In the genomic region with DNA sequence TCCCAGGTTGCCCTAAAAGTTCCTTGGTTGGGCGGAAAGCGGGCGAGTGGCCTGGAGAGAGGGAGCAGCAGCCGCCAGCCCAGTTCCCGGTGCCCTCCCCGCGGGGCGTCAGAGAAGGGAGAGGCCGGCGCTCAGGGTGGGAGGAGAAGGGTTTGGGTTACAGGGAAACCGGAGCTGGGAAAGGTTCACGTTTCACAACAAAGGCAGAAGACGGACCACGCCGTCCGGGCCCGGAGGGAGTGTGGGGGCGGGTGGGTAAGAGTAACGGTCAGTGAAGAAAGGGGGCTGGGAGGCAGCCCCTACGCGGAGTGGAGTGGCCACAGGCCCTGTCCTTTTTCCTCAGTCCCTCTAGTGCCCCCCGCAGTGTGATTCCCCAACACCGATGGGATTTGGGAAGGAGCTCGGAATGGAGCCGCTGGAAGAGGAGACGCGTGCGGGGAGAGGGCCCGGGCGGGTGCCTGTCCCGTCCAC, we compare ENCODE assay signal across 1 cellular context.
TF ChIP-seq lines count a peak whose summit lies in the region.

No MANE protein-coding gene starts in this region.

TF ChIP-seq in GM12878, 131 proteins besides CTCF, POLR2A, EP300 and RAD21:
- TF ChIP-seq, protein P1, sequence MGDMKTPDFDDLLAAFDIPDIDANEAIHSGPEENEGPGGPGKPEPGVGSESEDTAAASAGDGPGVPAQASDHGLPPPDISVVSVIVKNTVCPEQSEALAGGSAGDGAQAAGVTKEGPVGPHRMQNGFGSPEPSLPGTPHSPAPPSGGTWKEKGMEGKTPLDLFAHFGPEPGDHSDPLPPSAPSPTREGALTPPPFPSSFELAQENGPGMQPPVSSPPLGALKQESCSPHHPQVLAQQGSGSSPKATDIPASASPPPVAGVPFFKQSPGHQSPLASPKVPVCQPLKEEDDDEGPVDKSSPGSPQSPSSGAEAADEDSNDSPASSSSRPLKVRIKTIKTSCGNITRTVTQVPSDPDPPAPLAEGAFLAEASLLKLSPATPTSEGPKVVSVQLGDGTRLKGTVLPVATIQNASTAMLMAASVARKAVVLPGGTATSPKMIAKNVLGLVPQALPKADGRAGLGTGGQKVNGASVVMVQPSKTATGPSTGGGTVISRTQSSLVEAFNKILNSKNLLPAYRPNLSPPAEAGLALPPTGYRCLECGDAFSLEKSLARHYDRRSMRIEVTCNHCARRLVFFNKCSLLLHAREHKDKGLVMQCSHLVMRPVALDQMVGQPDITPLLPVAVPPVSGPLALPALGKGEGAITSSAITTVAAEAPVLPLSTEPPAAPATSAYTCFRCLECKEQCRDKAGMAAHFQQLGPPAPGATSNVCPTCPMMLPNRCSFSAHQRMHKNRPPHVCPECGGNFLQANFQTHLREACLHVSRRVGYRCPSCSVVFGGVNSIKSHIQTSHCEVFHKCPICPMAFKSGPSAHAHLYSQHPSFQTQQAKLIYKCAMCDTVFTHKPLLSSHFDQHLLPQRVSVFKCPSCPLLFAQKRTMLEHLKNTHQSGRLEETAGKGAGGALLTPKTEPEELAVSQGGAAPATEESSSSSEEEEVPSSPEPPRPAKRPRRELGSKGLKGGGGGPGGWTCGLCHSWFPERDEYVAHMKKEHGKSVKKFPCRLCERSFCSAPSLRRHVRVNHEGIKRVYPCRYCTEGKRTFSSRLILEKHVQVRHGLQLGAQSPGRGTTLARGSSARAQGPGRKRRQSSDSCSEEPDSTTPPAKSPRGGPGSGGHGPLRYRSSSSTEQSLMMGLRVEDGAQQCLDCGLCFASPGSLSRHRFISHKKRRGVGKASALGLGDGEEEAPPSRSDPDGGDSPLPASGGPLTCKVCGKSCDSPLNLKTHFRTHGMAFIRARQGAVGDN (IDR thresholded peaks at IDR 0.05) = no peak
- peak in 1 of 2 experiments; percentile 2; a peak in 1 of 3 replicates for TF ChIP-seq EGR1 (IDR thresholded peaks at IDR 0.05; ENCODE audit: borderline replicate concordance in 1 of 2, low read depth in 2 of 2, low read length in 2 of 2)
- TF ChIP-seq, protein P2, sequence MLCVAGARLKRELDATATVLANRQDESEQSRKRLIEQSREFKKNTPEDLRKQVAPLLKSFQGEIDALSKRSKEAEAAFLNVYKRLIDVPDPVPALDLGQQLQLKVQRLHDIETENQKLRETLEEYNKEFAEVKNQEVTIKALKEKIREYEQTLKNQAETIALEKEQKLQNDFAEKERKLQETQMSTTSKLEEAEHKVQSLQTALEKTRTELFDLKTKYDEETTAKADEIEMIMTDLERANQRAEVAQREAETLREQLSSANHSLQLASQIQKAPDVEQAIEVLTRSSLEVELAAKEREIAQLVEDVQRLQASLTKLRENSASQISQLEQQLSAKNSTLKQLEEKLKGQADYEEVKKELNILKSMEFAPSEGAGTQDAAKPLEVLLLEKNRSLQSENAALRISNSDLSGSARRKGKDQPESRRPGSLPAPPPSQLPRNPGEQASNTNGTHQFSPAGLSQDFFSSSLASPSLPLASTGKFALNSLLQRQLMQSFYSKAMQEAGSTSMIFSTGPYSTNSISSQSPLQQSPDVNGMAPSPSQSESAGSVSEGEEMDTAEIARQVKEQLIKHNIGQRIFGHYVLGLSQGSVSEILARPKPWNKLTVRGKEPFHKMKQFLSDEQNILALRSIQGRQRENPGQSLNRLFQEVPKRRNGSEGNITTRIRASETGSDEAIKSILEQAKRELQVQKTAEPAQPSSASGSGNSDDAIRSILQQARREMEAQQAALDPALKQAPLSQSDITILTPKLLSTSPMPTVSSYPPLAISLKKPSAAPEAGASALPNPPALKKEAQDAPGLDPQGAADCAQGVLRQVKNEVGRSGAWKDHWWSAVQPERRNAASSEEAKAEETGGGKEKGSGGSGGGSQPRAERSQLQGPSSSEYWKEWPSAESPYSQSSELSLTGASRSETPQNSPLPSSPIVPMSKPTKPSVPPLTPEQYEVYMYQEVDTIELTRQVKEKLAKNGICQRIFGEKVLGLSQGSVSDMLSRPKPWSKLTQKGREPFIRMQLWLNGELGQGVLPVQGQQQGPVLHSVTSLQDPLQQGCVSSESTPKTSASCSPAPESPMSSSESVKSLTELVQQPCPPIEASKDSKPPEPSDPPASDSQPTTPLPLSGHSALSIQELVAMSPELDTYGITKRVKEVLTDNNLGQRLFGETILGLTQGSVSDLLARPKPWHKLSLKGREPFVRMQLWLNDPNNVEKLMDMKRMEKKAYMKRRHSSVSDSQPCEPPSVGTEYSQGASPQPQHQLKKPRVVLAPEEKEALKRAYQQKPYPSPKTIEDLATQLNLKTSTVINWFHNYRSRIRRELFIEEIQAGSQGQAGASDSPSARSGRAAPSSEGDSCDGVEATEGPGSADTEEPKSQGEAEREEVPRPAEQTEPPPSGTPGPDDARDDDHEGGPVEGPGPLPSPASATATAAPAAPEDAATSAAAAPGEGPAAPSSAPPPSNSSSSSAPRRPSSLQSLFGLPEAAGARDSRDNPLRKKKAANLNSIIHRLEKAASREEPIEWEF (IDR thresholded peaks at IDR 0.05; ENCODE audit: insufficient replicate concordance, low read depth, low read length) = no peak
